8 cellular contexts compared by ENCODE assay signal in genomic region chr5:143200781-143201398, GRCh38.
A peak's percentile ranks its signal among the peaks of the same experiment; 100 is the strongest.
DNase-seq lines count a peak whose midpoint lies in the region; ATAC-seq and TF ChIP-seq lines count a peak whose summit lies in the region.

No MANE protein-coding gene starts in this region.

- TF ChIP-seq POLR2A in HCT116 (IDR thresholded peaks at IDR 0.05; ENCODE audit: borderline replicate concordance, extremely low read depth, insufficient read depth, insufficient read length) (no peak), heart left ventricle (IDR thresholded peaks at IDR 0.05) (no peak), suprapubic skin (IDR thresholded peaks at IDR 0.05) (no peak)

- BruUV-seq in HCT116 (replicated peaks; lab: Mats Ljungman, UMichigan) = no TSS peak
- BruUV-seq in Caco-2 (replicated peaks; lab: Mats Ljungman, UMichigan) = no TSS peak

- no peak overlapping the region for H3K27ac ChIP-seq in HCT116 (ENCODE audit: low read depth, low read length)
- H3K27ac ChIP-seq in heart left ventricle = peak overlapping the region in 7 of 12 donors; percentile 19 to 58 (median 45)
- no peak overlapping the region for H3K27ac ChIP-seq in suprapubic skin

- CTCF ChIA-PET in HCT116 (lab: Charles Lee) (no interaction called here), Caco-2 (lab: Charles Lee) (no interaction called here)

- WGBS in heart left ventricle, 4 donors = 33 to 45% (median 39%) methylated on average over 1 of the region's 1 CpG
- WGBS in suprapubic skin = 64% methylated on average over 1 of the region's 1 CpG

- no peaks in the 10 kb centered on the region for H3K9me2 ChIP-seq in HCT116 (ENCODE audit: insufficient read depth)

- H3K4me3 ChIP-seq in HCT116 (replicated peaks in 1 of 2; ENCODE audit: low read depth in 1 of 2, low read length in 2 of 2) (no peak overlapping the region), heart left ventricle (no peak overlapping the region), suprapubic skin (no peak overlapping the region), Caco-2 (ENCODE audit: low read depth, low read length) (no peak overlapping the region)

- H3K4me1 ChIP-seq in HCT116 (ENCODE audit: control insufficient read depth in 1 of 2, insufficient read depth in 2 of 2, low read length in 2 of 2) (peaks cover 2 to 8% of the 10 kb centered on the region in 2 experiments; a peak in 1 of 4 replicates), heart left ventricle (peaks cover 0 to 61% (median 33%) of the 10 kb centered on the region in 12 donors), suprapubic skin (peaks cover 12% of the 10 kb centered on the region), Caco-2 (no peaks in the 10 kb centered on the region)

- POLR2A ChIA-PET in HCT116 (lab: Charles Lee) = no interaction called here
- POLR2A ChIA-PET in Caco-2 (lab: Charles Lee) = no interaction called here

- intact Hi-C loops in HCT116 (cut with micrococcal nuclease) (loop anchor here (5.0 kb wide), 1 partner anchor 201 kb away; the partner anchor contains the start of gene NR3C1), heart left ventricle (cut with DNase I) (loop anchor here in 3 of 10 donors (5.0 to 10.0 kb wide), 4 partner anchors 166 to 204 kb away; partner anchors contain the start of gene NR3C1 (in 2 of the 3)), Caco-2 (cut with micrococcal nuclease; ENCODE audit: unreplicated experiment) (no loop called here)

- H3K9ac ChIP-seq in HCT116 (ENCODE audit: low read length) = no peak overlapping the region

- no peak overlapping the region for H2AFZ ChIP-seq in HCT116 (ENCODE audit: low read depth, low read length, poor library complexity, severe bottlenecking)

- no peaks in the 10 kb centered on the region for H3K4me1 Mint-ChIP-seq in Caco-2 (ENCODE audit: low read depth, unreplicated experiment)

- H3K36me3 Mint-ChIP-seq in Caco-2 (ENCODE audit: insufficient read depth, unreplicated experiment) = peaks cover 21% of the 10 kb centered on the region

- no peak overlapping the region for H3K4me3 Mint-ChIP-seq in Caco-2 (ENCODE audit: unreplicated experiment)

- ATAC-seq in HCT116 (peak; percentile 68), heart left ventricle (peak; percentile 96 to 99 (median 98)), HG03159 (IDR thresholded peaks at IDR 0.05; ENCODE audit: unreplicated experiment) (no peak)

- H3K9me3 Mint-ChIP-seq in Caco-2 (ENCODE audit: unreplicated experiment) = peaks cover 12% of the 10 kb centered on the region

- no peak for TF ChIP-seq RAD21 in HCT116 (IDR thresholded peaks at IDR 0.05; ENCODE audit: low read depth)

- RAD21 ChIA-PET in HCT116 (lab: Charles Lee; ENCODE audit: low non-redundant PET in 1 of 2, low total read pairs in 2 of 2, uncharacterized antibody in 2 of 2, unreplicated experiment in 2 of 2) = interaction anchor here in 1 of 2 experiments (0.6 kb wide), 1 partner anchor 34 kb away, joined by 4 read pairs; no protein-coding TSS in a partner anchor

- no peak for TF ChIP-seq EP300 in suprapubic skin (IDR thresholded peaks at IDR 0.05)

- H3K27me3 Mint-ChIP-seq in Caco-2 (ENCODE audit: insufficient read depth, unreplicated experiment) = no peaks in the 10 kb centered on the region

- H3K27me3 ChIP-seq in HCT116 (ENCODE audit: insufficient read depth, low read length) (no peaks in the 10 kb centered on the region), heart left ventricle (no peaks in the 10 kb centered on the region), suprapubic skin (no peaks in the 10 kb centered on the region), Caco-2 (replicated peaks; ENCODE audit: control insufficient read depth, insufficient read depth, low read length) (no peaks in the 10 kb centered on the region)

- H3K79me2 ChIP-seq in HCT116 (ENCODE audit: insufficient read depth, low read length) = no peaks in the 10 kb centered on the region

- H3K36me3 ChIP-seq in HCT116 (ENCODE audit: control insufficient read depth in 1 of 2, insufficient read depth in 2 of 2, low read length in 2 of 2) (no peaks in the 10 kb centered on the region), heart left ventricle (no peaks in the 10 kb centered on the region), suprapubic skin (no peaks in the 10 kb centered on the region), Caco-2 (ENCODE audit: control insufficient read depth, insufficient read depth, low read length) (no peaks in the 10 kb centered on the region)

- H3K27ac Mint-ChIP-seq in Caco-2 (ENCODE audit: unreplicated experiment) = no peak overlapping the region

- H3K4me2 ChIP-seq in HCT116 (ENCODE audit: low read length) = no peak overlapping the region

- H3K9me3 ChIP-seq in HCT116 (ENCODE audit: control insufficient read depth in 1 of 2, insufficient read depth in 1 of 2, low read depth in 1 of 2, low read length in 2 of 2) (no peaks in the 10 kb centered on the region), heart left ventricle (peaks cover 0 to 19% (median 0%) of the 10 kb centered on the region in 12 donors), suprapubic skin (peaks cover 3% of the 10 kb centered on the region), Caco-2 (0 out of 2 replicates have a peak, but pooled peaks cover 3% of the 10 kb centered on the region)

- H4K20me1 ChIP-seq in HCT116 (ENCODE audit: insufficient read depth) = no peaks in the 10 kb centered on the region

- peak; percentile 92 for DNase-seq in A172 (ENCODE audit: low spot score)
- no peak for DNase-seq in HCT116 (ENCODE audit: low read depth, low spot score)
- DNase-seq in SHP77 treated with DMSO at 0.1 percent for 48 hours (lab: John Stamatoyannopoulos, UW) = peak; percentile 97
- DNase-seq in heart left ventricle = peak in 4 of 5 donors; percentile 56 to 73 (median 68)
- no peak for DNase-seq in T1000 (lab: John Stamatoyannopoulos, UW)
- DNase-seq in suprapubic skin (ENCODE audit: low spot score in 2 of 2) = no peak
- no peak for DNase-seq in Caco-2

- TF ChIP-seq CTCF in HCT116 (IDR thresholded peaks at IDR 0.05 in 2 of 3, conservative IDR thresholded peaks at IDR 0.05 in 1 of 3; ENCODE audit: borderline replicate concordance in 1 of 3, insufficient read depth in 1 of 3, low read depth in 2 of 3, low read length in 2 of 3) (no peak), heart left ventricle (IDR thresholded peaks at IDR 0.05) (no peak), suprapubic skin (IDR thresholded peaks at IDR 0.05) (no peak), Caco-2 (IDR thresholded peaks at IDR 0.05; ENCODE audit: insufficient read depth in 1 of 2, low read depth in 1 of 2, low read length in 1 of 2, severe bottlenecking in 1 of 2, unreplicated experiment in 1 of 2) (no peak)

TF ChIP-seq in HCT116, 20 proteins besides CTCF, POLR2A, EP300 and RAD21:
- TF ChIP-seq FOSL1 (IDR thresholded peaks at IDR 0.05; ENCODE audit: low read depth) (no peak), SP1 (IDR thresholded peaks at IDR 0.05; ENCODE audit: low read depth) (peak; percentile 12; the same call in 1 of the 2 replicates), EZH2phosphoT487 (IDR thresholded peaks at IDR 0.05; ENCODE audit: borderline replicate concordance) (no peak), CEBPB (IDR thresholded peaks at IDR 0.05; ENCODE audit: low read depth) (peak; percentile 41; the same call in 1 of the 2 replicates), JUND (IDR thresholded peaks at IDR 0.05) (0 out of 2 replicates have a peak, but pooled peaks have one; percentile 28)

Comparison
In these comparisons a context has a peak if more than half of its experiments do, and no peak if none do; other contexts are left out.
1. DNase-seq: peak in A172 (single experiment), SHP77 treated with DMSO at 0.1 percent for 48 hours (single experiment) and heart left ventricle (4 of 5); none in HCT116 (single experiment), T1000 (single experiment), suprapubic skin (0 of 2) and Caco-2 (0 of 2).
2. H3K27ac ChIP-seq: peak in heart left ventricle (7 of 12); none in HCT116 (single experiment) and suprapubic skin (single experiment).